11 cellular contexts compared by ENCODE assay signal in genomic region chr2:222518570-222519381, GRCh38.
A peak's percentile ranks its signal among the peaks of the same experiment; 100 is the strongest.
DNase-seq lines count a peak whose midpoint lies in the region; ATAC-seq and TF ChIP-seq lines count a peak whose summit lies in the region.
"Had no signal": no experiment of that assay in that cellular context is flagged by ENCODE, and none has a peak within 500 bp of the region (broad histone marks: within the 10 kb centered on the region; RNA-seq: fewer than 3 reads in every experiment).

No MANE protein-coding gene starts in this region.

- peaks cover 37% of the 10 kb centered on the region for H3K4me1 Mint-ChIP-seq in neural progenitor cell
- H3K4me1 Mint-ChIP-seq: activated naive CD8-positive, alpha-beta T cell treated with anti-CD3 and anti-CD28 coated beads for 36 hours; CD8-positive, alpha-beta memory T cell had no signal

- intact Hi-C loops in PC-3 (cut with micrococcal nuclease) = no loop called here

- no peaks in the 10 kb centered on the region for H3K36me3 ChIP-seq in PC-3 (ENCODE audit: low read depth, low read length)
- H3K36me3 ChIP-seq in neural progenitor cell = no peaks in the 10 kb centered on the region

- H2AFZ ChIP-seq in PC-3 (ENCODE audit: low read length) = no peak overlapping the region
- H2AFZ ChIP-seq in neural progenitor cell (replicated peaks) = no peak overlapping the region

- no peaks in the 10 kb centered on the region for H3K4me1 ChIP-seq in PC-3 (ENCODE audit: insufficient read depth, low read length)
- H3K4me1 ChIP-seq in neural progenitor cell = peaks cover 17% of the 10 kb centered on the region

- no peak overlapping the region for H3K9ac ChIP-seq in PC-3 (ENCODE audit: low read length)
- no peak overlapping the region for H3K9ac ChIP-seq in neural progenitor cell

- H3K27ac ChIP-seq in PC-3 (ENCODE audit: low read length) = no peak overlapping the region
- H3K27ac ChIP-seq in neural progenitor cell = no peak overlapping the region

- no TSS peak for BruUV-seq in PC-3 (replicated peaks; lab: Mats Ljungman, UMichigan)

- CTCF ChIA-PET in PC-3 (lab: Charles Lee) = no interaction called here

- H3K4me2 ChIP-seq in PC-3 (ENCODE audit: low read length) = no peak overlapping the region
- H3K4me2 ChIP-seq in neural progenitor cell = peak overlapping the region; percentile 11

- H3F3A ChIP-seq in PC-3 (ENCODE audit: low read length, unreplicated experiment) (no peaks in the 10 kb centered on the region), neural progenitor cell (ENCODE audit: low read depth) (peaks cover 13% of the 10 kb centered on the region)

- H3K4me3 Mint-ChIP-seq in neural progenitor cell = no peak overlapping the region
- H3K4me3 Mint-ChIP-seq: activated naive CD8-positive, alpha-beta T cell treated with anti-CD3 and anti-CD28 coated beads for 36 hours; CD8-positive, alpha-beta memory T cell had no signal

- H3K9me3 ChIP-seq in PC-3 (ENCODE audit: low read length) (no peaks in the 10 kb centered on the region), neural progenitor cell (ENCODE audit: low read depth) (no peaks in the 10 kb centered on the region)

- no peaks in the 10 kb centered on the region for H3K27me3 Mint-ChIP-seq in neural progenitor cell (ENCODE audit: insufficient read depth, low read depth)

- H3K27me3 ChIP-seq in PC-3 (ENCODE audit: low read length) = peaks cover 40% of the 10 kb centered on the region
- H3K27me3 ChIP-seq in neural progenitor cell = no peaks in the 10 kb centered on the region

- ATAC-seq in PC-3 = peak; percentile 49

- H3K4me3 ChIP-seq in PC-3 (ENCODE audit: low read length) (no peak overlapping the region), neural progenitor cell (no peak overlapping the region)

- TF ChIP-seq CTCF in PC-3 (conservative IDR thresholded peaks at IDR 0.05; ENCODE audit: low read depth, low read length) = no peak
- no peak for TF ChIP-seq CTCF in neural progenitor cell (IDR thresholded peaks at IDR 0.05)

- POLR2A ChIA-PET in PC-3 (lab: Charles Lee; ENCODE audit: unreplicated experiment) = interaction anchor here (0.6 kb wide), 1 partner anchor 23 kb away, joined by 4 read pairs; no protein-coding TSS in a partner anchor

- H3K36me3 Mint-ChIP-seq in neural progenitor cell = no peaks in the 10 kb centered on the region
- H3K36me3 Mint-ChIP-seq: activated naive CD8-positive, alpha-beta T cell treated with anti-CD3 and anti-CD28 coated beads for 36 hours had no signal

- no peaks in the 10 kb centered on the region for H3K9me2 ChIP-seq in PC-3 (replicated peaks; ENCODE audit: low read length)

- H4K20me1 ChIP-seq in PC-3 (ENCODE audit: low read length) = no peaks in the 10 kb centered on the region
- no peaks in the 10 kb centered on the region for H4K20me1 ChIP-seq in neural progenitor cell (ENCODE audit: low read depth)

- H3K79me2 ChIP-seq in PC-3 (ENCODE audit: low read length) (no peaks in the 10 kb centered on the region), neural progenitor cell (ENCODE audit: low read depth) (no peaks in the 10 kb centered on the region)

- peaks cover 8% of the 10 kb centered on the region for H3K9me3 Mint-ChIP-seq in neural progenitor cell
- H3K9me3 Mint-ChIP-seq: activated naive CD8-positive, alpha-beta T cell treated with anti-CD3 and anti-CD28 coated beads for 36 hours had no signal

- DNase-seq in Daoy (ENCODE audit: low read depth) (peak; percentile 32), PC-3 (peak; percentile 46), fibroblast of peridontal ligament (ENCODE audit: extremely low read depth) (peak; percentile 42), neural progenitor cell (ENCODE audit: low spot score) (peak; percentile 27), GDM1 (lab: John Stamatoyannopoulos, UW) (no peak), NCI-H187 treated with DMSO at 0.1 percent for 48 hours (lab: John Stamatoyannopoulos, UW) (no peak), NCI-H1092 treated with DMSO at 0.1 percent for 48 hours (lab: John Stamatoyannopoulos, UW) (no peak)
- no peak for DNase-seq in stimulated activated CD4-positive, alpha-beta T cell treated with anti-CD3 and anti-CD28 coated beads, Interleukin-4, amount 100 ng/mL, for 1 hour
- DNase-seq: activated naive CD8-positive, alpha-beta T cell treated with anti-CD3 and anti-CD28 coated beads for 36 hours; CD8-positive, alpha-beta memory T cell; stimulated activated CD4-positive, alpha-beta T cell treated with anti-CD3 and anti-CD28 coated beads, Interleukin-2, amount 100 ng/mL, for 48 hours had no signal

- H3K27ac Mint-ChIP-seq in neural progenitor cell = peak overlapping the region; percentile 72
- H3K27ac Mint-ChIP-seq: activated naive CD8-positive, alpha-beta T cell treated with anti-CD3 and anti-CD28 coated beads for 36 hours; CD8-positive, alpha-beta memory T cell had no signal

Comparison
In these comparisons a context has a peak if more than half of its experiments do, and no peak if none do; other contexts are left out.
1. DNase-seq: peak in Daoy (single experiment), PC-3 (single experiment), fibroblast of peridontal ligament (single experiment) and neural progenitor cell (single experiment); none in GDM1 (single experiment), NCI-H187 treated with DMSO at 0.1 percent for 48 hours (single experiment), NCI-H1092 treated with DMSO at 0.1 percent for 48 hours (single experiment) and stimulated activated CD4-positive, alpha-beta T cell treated with anti-CD3 and anti-CD28 coated beads, Interleukin-4, amount 100 ng/mL, for 1 hour (single experiment).